Comparison of ENCODE assay signal across 14 cellular contexts in the genomic region with DNA sequence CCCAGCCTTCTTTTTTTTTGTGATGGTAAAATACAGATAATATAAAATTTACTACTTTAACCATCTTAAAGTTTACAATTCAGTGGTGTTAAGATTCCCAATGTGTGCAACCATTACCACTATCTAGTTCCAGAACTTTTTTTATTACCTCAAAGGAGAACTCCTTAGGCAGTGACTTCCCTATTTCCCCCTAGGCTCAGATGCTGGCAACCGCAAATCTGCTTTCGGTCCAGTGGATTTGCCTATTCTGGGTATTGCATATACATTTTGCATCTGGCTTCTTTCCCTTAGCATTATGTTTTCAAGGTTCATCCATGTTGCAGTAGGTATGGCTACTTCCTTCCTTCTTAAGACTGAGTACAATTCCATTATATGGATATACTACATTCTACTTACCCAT.
"Had no signal": no experiment of that assay in that cellular context is flagged by ENCODE, and none has a peak within 500 bp of the region (broad histone marks: within the 10 kb centered on the region; RNA-seq: fewer than 3 reads in every experiment).

No MANE protein-coding gene starts in this region.

- ATAC-seq: naive thymus-derived CD4-positive, alpha-beta T cell; WTC11 had no signal

- DNase-seq: activated CD4-positive, alpha-beta T cell treated with anti-CD3 and anti-CD28 coated beads for 36 hours; activated CD4-positive, alpha-beta T cell treated with anti-CD3 and anti-CD28 coated beads, Interleukin-2, amount 50 U/mL, for 48 hours; activated gamma-delta T cell treated with Interleukin-2 at 50 U/mL for 16 hours; amniotic stem cell; dermis blood vessel endothelial cell; effector memory CD4-positive, alpha-beta T cell; naive thymus-derived CD4-positive, alpha-beta T cell; retina; T-helper 2 cell; upper lobe of left lung had no signal

- H3K4me3 ChIP-seq: cardiac muscle cell, suprapubic skin, upper lobe of left lung had no signal

- H3K27ac ChIP-seq: cardiac muscle cell, neutrophil, suprapubic skin, upper lobe of left lung had no signal

- H3K9me3 ChIP-seq: neutrophil, suprapubic skin, upper lobe of left lung had no signal

- H3K36me3 ChIP-seq: cardiac muscle cell, neutrophil, suprapubic skin, upper lobe of left lung had no signal

- H3K27me3 ChIP-seq: cardiac muscle cell, neutrophil, suprapubic skin, upper lobe of left lung had no signal
